Comparison of ENCODE assay signal across 27 cellular contexts in genomic region chr5:45089870-45090269, GRCh38.
DNase-seq lines count a peak whose midpoint lies in the region; ATAC-seq and TF ChIP-seq lines count a peak whose summit lies in the region.
"Had no signal": no experiment of that assay in that cellular context is flagged by ENCODE, and none has a peak within 500 bp of the region (broad histone marks: within the 10 kb centered on the region; RNA-seq: fewer than 3 reads in every experiment).

No MANE protein-coding gene starts in this region.

- H3K27ac Mint-ChIP-seq in endodermal cell (no peak overlapping the region), CD14-positive monocyte (no peak overlapping the region)
- H3K27ac Mint-ChIP-seq: HFFc6 had no signal

- TF ChIP-seq CTCF in 22Rv1 (IDR thresholded peaks at IDR 0.05), result peak; percentile 21; the same call in 1 of the 2 replicates
- peak; percentile 54 for TF ChIP-seq CTCF in endodermal cell (conservative IDR thresholded peaks at IDR 0.05)
- TF ChIP-seq CTCF in transverse colon (IDR thresholded peaks at IDR 0.05), result no peak
- TF ChIP-seq CTCF in CD14-positive monocyte (IDR thresholded peaks at IDR 0.05), result no peak

- no peaks in the 10 kb centered on the region for H3K27me3 Mint-ChIP-seq in endodermal cell (ENCODE audit: insufficient read depth)
- no peaks in the 10 kb centered on the region for H3K27me3 Mint-ChIP-seq in CD14-positive monocyte (ENCODE audit: low read depth in 3 of 3)
- H3K27me3 Mint-ChIP-seq: CD4-positive, CD25-positive, alpha-beta regulatory T cell had no signal

- H3K4me1 Mint-ChIP-seq in endodermal cell (peaks cover 4% of the 10 kb centered on the region), CD14-positive monocyte (no peaks in the 10 kb centered on the region)
- H3K4me1 Mint-ChIP-seq: CD4-positive, CD25-positive, alpha-beta regulatory T cell had no signal

- 92 to 100% methylated on average over 1 of the region's 1 CpG for WGBS in endodermal cell (ENCODE audit: insufficient coverage in 1 of 2, insufficient read length in 1 of 2), 2 experiments
- WGBS in transverse colon (ENCODE audit: low coverage in 1 of 2), 2 donors, result 92 to 100% methylated on average over 1 of the region's 1 CpG

- DNase-seq in DMS53 (lab: John Stamatoyannopoulos, UW), result peak; percentile 10
- DNase-seq in DMS53 treated with DMSO at 0.1 percent for 48 hours (lab: John Stamatoyannopoulos, UW; ENCODE audit: unreplicated experiment), result no peak
- DNase-seq in HT-29 (ENCODE audit: low spot score), result peak; percentile 14
- no peak for DNase-seq in endodermal cell
- no peak for DNase-seq in transverse colon
- DNase-seq in CD14-positive monocyte (ENCODE audit: low spot score), result no peak
- DNase-seq: 8988T; ACHN; CD4-positive, CD25-positive, alpha-beta regulatory T cell; COR-L47; DMS79 treated with DMSO at 0.1 percent for 48 hours; GF-D8; H7; HFFc6; IMR-90; KG1; MG63; NCI-H1105 treated with DMSO at 0.1 percent for 48 hours; NCI-H146; NCI-H2029; NCI-H446 treated with DMSO at 0.1 percent for 48 hours; SHP77; T-helper 1 cell had no signal

- no peak for ATAC-seq in HG03378 (IDR thresholded peaks at IDR 0.05; ENCODE audit: unreplicated experiment)
- ATAC-seq: Panc1 had no signal

- intact Hi-C loops in transverse colon (cut with DNase I; ENCODE audit: low total_unique reads) (no loop called here), CD14-positive monocyte (cut with micrococcal nuclease) (no loop called here)

- no peaks in the 10 kb centered on the region for H3K36me3 ChIP-seq in endodermal cell (ENCODE audit: control insufficient read depth, insufficient read depth, low read length)
- no peaks in the 10 kb centered on the region for H3K36me3 ChIP-seq in transverse colon
- H3K36me3 ChIP-seq: MG63 had no signal

- no peak overlapping the region for H3K27ac ChIP-seq in 22Rv1
- H3K27ac ChIP-seq in endodermal cell (ENCODE audit: low read depth, low read length), result no peak overlapping the region
- no peak overlapping the region for H3K27ac ChIP-seq in transverse colon
- H3K27ac ChIP-seq: RWPE1 had no signal

- H3K4me3 Mint-ChIP-seq in endodermal cell, result no peak overlapping the region
- H3K4me3 Mint-ChIP-seq in CD14-positive monocyte, result no peak overlapping the region
- H3K4me3 Mint-ChIP-seq: HFFc6 had no signal

- H3K9me3 ChIP-seq in endodermal cell (ENCODE audit: control insufficient read depth, low read length) (no peaks in the 10 kb centered on the region), transverse colon (no peaks in the 10 kb centered on the region)
- H3K9me3 ChIP-seq: MG63 had no signal

- H3K9me3 Mint-ChIP-seq in endodermal cell, result no peaks in the 10 kb centered on the region
- H3K9me3 Mint-ChIP-seq in CD14-positive monocyte, result peaks cover 0 to 13% (median 3%) of the 10 kb centered on the region in 7 donors

- no peak for TF ChIP-seq EP300 in transverse colon (IDR thresholded peaks at IDR 0.05; ENCODE audit: low read depth)

- no peaks in the 10 kb centered on the region for H3K36me3 Mint-ChIP-seq in endodermal cell (ENCODE audit: low read depth)
- H3K36me3 Mint-ChIP-seq in CD14-positive monocyte, result no peaks in the 10 kb centered on the region
- H3K36me3 Mint-ChIP-seq: CD4-positive, CD25-positive, alpha-beta regulatory T cell had no signal

- H3K27me3 ChIP-seq in endodermal cell (ENCODE audit: control insufficient read depth, insufficient read depth, low read length, poor library complexity, severe bottlenecking), result no peaks in the 10 kb centered on the region
- H3K27me3 ChIP-seq in transverse colon, result no peaks in the 10 kb centered on the region
- H3K27me3 ChIP-seq: MG63 had no signal

- no peak for TF ChIP-seq POLR2A in transverse colon (IDR thresholded peaks at IDR 0.05)

- H3K4me3 ChIP-seq in endodermal cell (ENCODE audit: low read length) (no peak overlapping the region), transverse colon (no peak overlapping the region)
- H3K4me3 ChIP-seq: MG63 had no signal

- in situ Hi-C loops in transverse colon (cut with MboI; ENCODE audit: low pct_ligation_motif_present in 1 of 4, low pct_unique_long_range_greater_than_20kb in 1 of 4, low sequenced_read_pairs in 3 of 4), result no loop called here

- H3K4me1 ChIP-seq in endodermal cell (ENCODE audit: control insufficient read depth, insufficient read depth, low read length) (no peaks in the 10 kb centered on the region), transverse colon (no peaks in the 10 kb centered on the region)

- H3K9ac ChIP-seq in endodermal cell (ENCODE audit: extremely low read depth, low read length, poor library complexity, severe bottlenecking), result no peak overlapping the region

Comparison
In these comparisons a context has a peak if more than half of its experiments do, and no peak if none do; other contexts are left out.
1. DNase-seq: peak in DMS53 (single experiment) and HT-29 (single experiment); none in DMS53 treated with DMSO at 0.1 percent for 48 hours (single experiment), endodermal cell (single experiment), transverse colon (single experiment) and CD14-positive monocyte (single experiment).
2. CTCF ChIP-seq: peak in 22Rv1 (single experiment) and endodermal cell (single experiment); none in transverse colon (0 of 5) and CD14-positive monocyte (single experiment).